In genomic region chr6:43456737-43457126, GRCh38 we compare ENCODE assay signal across 1 cellular context.
TF ChIP-seq lines count a peak whose summit lies in the region.

No MANE protein-coding gene starts in this region.

TF ChIP-seq in A549, 52 proteins besides CTCF, POLR2A, EP300 and RAD21:
- no peak for TF ChIP-seq PHF8 (IDR thresholded peaks at IDR 0.05; ENCODE audit: borderline replicate concordance, low read depth)
- TF ChIP-seq GATA3 (IDR thresholded peaks at IDR 0.05; ENCODE audit: borderline replicate concordance): no peak
- TF ChIP-seq CBX2 (IDR thresholded peaks at IDR 0.05; ENCODE audit: borderline replicate concordance, low read depth): no peak
- TF ChIP-seq MAFK (IDR thresholded peaks at IDR 0.05; ENCODE audit: partially characterized antibody): no peak
- no peak for TF ChIP-seq HEYL (CRISPR knock-in tag; IDR thresholded peaks at IDR 0.05)
- TF ChIP-seq EHMT2 (IDR thresholded peaks at IDR 0.05; ENCODE audit: low read depth): no peak
- TF ChIP-seq ZC3H11A (IDR thresholded peaks at IDR 0.05): no peak
- TF ChIP-seq HDAC2 (IDR thresholded peaks at IDR 0.05): no peak
- no peak for TF ChIP-seq HOXB13 (CRISPR knock-in tag; IDR thresholded peaks at IDR 0.05; ENCODE audit: low read depth)
- no peak for TF ChIP-seq KDM1A (IDR thresholded peaks at IDR 0.05; ENCODE audit: low read depth)
- TF ChIP-seq RFX5 (IDR thresholded peaks at IDR 0.05): no peak
- TF ChIP-seq RNF2 (IDR thresholded peaks at IDR 0.05; ENCODE audit: borderline replicate concordance, low read depth): no peak
- no peak for TF ChIP-seq ATOH8 (CRISPR knock-in tag; IDR thresholded peaks at IDR 0.05; ENCODE audit: low read depth)
- TF ChIP-seq HMGXB4 (CRISPR knock-in tag; IDR thresholded peaks at IDR 0.05; ENCODE audit: borderline replicate concordance): no peak
